1 cellular context compared by ENCODE assay signal in the genomic region with DNA sequence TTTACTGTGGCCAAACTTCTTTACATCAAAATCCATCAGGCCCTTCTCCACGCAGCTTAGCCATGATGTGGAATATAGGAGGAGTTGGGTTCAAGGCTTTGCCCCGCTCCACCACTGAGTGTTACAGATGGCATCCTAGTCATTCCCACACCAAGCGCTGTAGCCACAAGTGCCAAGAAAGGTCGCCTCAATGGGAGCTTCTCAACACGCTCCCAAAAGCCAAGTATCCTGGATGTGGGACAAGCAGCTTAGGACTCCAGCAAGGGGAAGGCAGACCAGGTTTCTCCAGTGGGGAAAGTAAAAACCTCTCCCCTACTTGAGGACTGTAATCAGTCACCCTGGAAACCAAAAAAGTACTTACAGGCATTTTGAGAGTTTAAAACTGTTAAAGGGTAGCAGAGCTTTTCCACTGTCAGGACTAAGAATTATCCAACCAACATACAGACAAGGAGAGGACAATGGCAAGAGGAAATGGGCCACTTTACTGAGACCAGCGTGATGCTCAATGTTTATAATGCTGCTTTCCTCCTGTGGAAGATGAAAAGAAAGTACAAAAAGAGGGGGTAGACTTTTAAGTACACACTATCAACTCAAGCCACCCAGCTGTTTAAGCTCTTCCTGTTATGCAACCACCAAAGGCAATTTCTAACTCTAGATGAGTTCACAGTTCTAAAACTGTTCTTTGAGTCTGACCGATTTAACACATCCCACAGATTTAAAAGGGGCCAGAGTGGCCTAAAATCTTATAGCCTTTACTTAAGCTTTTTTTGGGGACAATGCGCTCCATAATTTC.
TF ChIP-seq lines count a peak whose summit lies in the region.

No MANE protein-coding gene starts in this region.

TF ChIP-seq in IMR-90, 13 proteins besides CTCF, POLR2A, EP300 and RAD21 (continued from another document):
- no peak for TF ChIP-seq MXI1 (IDR thresholded peaks at IDR 0.05; ENCODE audit: borderline replicate concordance, low read depth, low read length)
- TF ChIP-seq CEBPB (IDR thresholded peaks at IDR 0.05; ENCODE audit: low read depth, low read length): no peak
- TF ChIP-seq SMC3 (IDR thresholded peaks at IDR 0.05; ENCODE audit: low read depth, low read length): no peak
- no peak for TF ChIP-seq FOS (IDR thresholded peaks at IDR 0.05; ENCODE audit: low read depth, low read length)
- no peak for TF ChIP-seq CHD1 (IDR thresholded peaks at IDR 0.05; ENCODE audit: low read depth, low read length)
- no peak for TF ChIP-seq NFE2L2 (IDR thresholded peaks at IDR 0.05; ENCODE audit: low read depth, low read length)
